In genomic region chr3:172129534-172129867, GRCh38 we compare ENCODE assay signal across 9 cellular contexts.
A peak's percentile ranks its signal among the peaks of the same experiment; 100 is the strongest.
DNase-seq lines count a peak whose midpoint lies in the region; ATAC-seq and TF ChIP-seq lines count a peak whose summit lies in the region.
"Had no signal": no experiment of that assay in that cellular context is flagged by ENCODE, and none has a peak within 500 bp of the region (broad histone marks: within the 10 kb centered on the region; RNA-seq: fewer than 3 reads in every experiment).

No MANE protein-coding gene starts in this region.

- no peak for TF ChIP-seq POLR2A in adrenal gland (IDR thresholded peaks at IDR 0.05)

- no peak for DNase-seq in Right ventricle myocardium inferior (ENCODE audit: missing footprints)
- DNase-seq in cardiac septum (ENCODE audit: low spot score) = no peak
- no peak for DNase-seq in adrenal gland
- no peak for DNase-seq in lower lobe of right lung
- DNase-seq in activated CD4-positive, alpha-beta T cell treated with anti-CD3 and anti-CD28 coated beads, Interleukin-2, amount 50 U/mL, for 1 hour = no peak
- DNase-seq: NCI-H2081 treated with DMSO at 0.1 percent for 48 hours had no signal

- H3K27me3 ChIP-seq in adrenal gland (no peaks in the 10 kb centered on the region), lower lobe of right lung (ENCODE audit: low read depth) (no peaks in the 10 kb centered on the region)

- TF ChIP-seq CTCF in adrenal gland (IDR thresholded peaks at IDR 0.05) = no peak
- no peak for TF ChIP-seq CTCF in lower lobe of right lung (IDR thresholded peaks at IDR 0.05)

- intact Hi-C loops in Right ventricle myocardium inferior (cut with DNase I) = no loop called here
- intact Hi-C loops in cardiac septum (cut with DNase I) = loop anchor here (5.0 kb wide), 2 partner anchors 158 to 188 kb away; no protein-coding TSS in a partner anchor
- intact Hi-C loops in adrenal gland (cut with DNase I) = no loop called here
- intact Hi-C loops in lower lobe of right lung (cut with DNase I) = no loop called here

- H3K4me1 ChIP-seq in adrenal gland (replicated peaks in 1 of 2) (peaks cover 15 to 72% of the 10 kb centered on the region in 2 donors), lower lobe of right lung (peaks cover 98% of the 10 kb centered on the region), urinary bladder (ENCODE audit: insufficient read depth) (peaks cover 2% of the 10 kb centered on the region)

- WGBS in adrenal gland, 4 donors = 7 to 17% (median 11%) methylated on average over 1 of the region's 1 CpG
- 37% methylated on average over 1 of the region's 1 CpG for WGBS in urinary bladder

- H3K36me3 ChIP-seq in adrenal gland (replicated peaks in 1 of 2) (peaks cover 0 to 6% of the 10 kb centered on the region in 2 donors), lower lobe of right lung (no peaks in the 10 kb centered on the region), urinary bladder (ENCODE audit: insufficient read depth) (no peaks in the 10 kb centered on the region)

- peak; percentile 27 for ATAC-seq in Right ventricle myocardium inferior
- no peak for ATAC-seq in lower lobe of right lung
- no peak for ATAC-seq in GM18517 (IDR thresholded peaks at IDR 0.05; ENCODE audit: unreplicated experiment)
- ATAC-seq in GM21529 (IDR thresholded peaks at IDR 0.05; ENCODE audit: unreplicated experiment) = no peak

- H3K27ac ChIP-seq in adrenal gland (peak overlapping the region; percentile 19 to 92 (median 78)), lower lobe of right lung (peak overlapping the region; percentile 83), urinary bladder (ENCODE audit: low read depth) (peak overlapping the region; percentile 48)

- H3K4me3 ChIP-seq in adrenal gland (no peak overlapping the region), lower lobe of right lung (no peak overlapping the region), urinary bladder (ENCODE audit: low read depth, low read length) (no peak overlapping the region)

- H3K9me3 ChIP-seq in adrenal gland (replicated peaks in 1 of 3) (no peaks in the 10 kb centered on the region), lower lobe of right lung (no peaks in the 10 kb centered on the region)
